In genomic region chr2:231514225-231514950, GRCh38 we compare ENCODE assay signal across 9 cellular contexts. TPM values are rescaled to one million over a fixed set of nuclear protein-coding genes. Genes with fewer than 3 reads are reported as not detected.
DNase-seq lines count a peak whose midpoint lies in the region; ATAC-seq, FAIRE-seq and TF ChIP-seq lines count a peak whose summit lies in the region.
"Had no signal": no experiment of that assay in that cellular context is flagged by ENCODE, and none has a peak within 500 bp of the region (broad histone marks: within the 10 kb centered on the region; RNA-seq: fewer than 3 reads in every experiment).

No MANE protein-coding gene starts in this region.

- DNase-seq in AG10803 (ENCODE audit: low read depth) (peak; percentile 96), NCI-H345 treated with DMSO at 0.1 percent for 48 hours (lab: John Stamatoyannopoulos, UW; ENCODE audit: unreplicated experiment) (peak; percentile 93), cerebellar cortex (ENCODE audit: low spot score) (peak; percentile 97), keratinocyte (ENCODE audit: low read depth, low spot score) (peak; percentile 78)
- peak; percentile 94 to 98 (median 98) for DNase-seq in stimulated activated CD4-positive, alpha-beta T cell treated with anti-CD3 and anti-CD28 coated beads, Interleukin-12 subunit alpha, Interleukin-12 subunit beta, amount 100 ng/mL, for 48 hours (ENCODE audit: low read depth in 2 of 3, low spot score in 1 of 3)

- FAIRE-seq in keratinocyte (lab: Jason Lieb, UNC), result no peak
- FAIRE-seq: TTC549 had no signal

- H2AFZ ChIP-seq in keratinocyte (ENCODE audit: control insufficient read depth, low read length), result peak overlapping the region; percentile 97

- peak overlapping the region; percentile 95 for H3K27ac ChIP-seq in keratinocyte (ENCODE audit: control insufficient read depth, insufficient read depth, low read length)

- no peaks in the 10 kb centered on the region for H3K9me1 ChIP-seq in keratinocyte (ENCODE audit: control insufficient read depth, extremely low read depth, insufficient read depth, low read length)

- dilution Hi-C loops in keratinocyte (cut with MboI; ENCODE audit: extremely low pct_ligation_motif_present, low sequenced_read_pairs), result no loop called here

- H3K4me1 ChIP-seq in keratinocyte (ENCODE audit: control insufficient read depth, extremely low read depth, insufficient read depth, low read length), result peaks cover 10% of the 10 kb centered on the region

- ATAC-seq in GM19035 (IDR thresholded peaks at IDR 0.05; ENCODE audit: unreplicated experiment), result peak; percentile 99
- ATAC-seq in HG03342 (IDR thresholded peaks at IDR 0.05; ENCODE audit: unreplicated experiment), result peak; percentile 100
- peak; percentile 99 to 100 for ATAC-seq in activated CD4-positive, CD25-positive, alpha-beta regulatory T cell treated with anti-CD3 and anti-CD28 coated beads, Interleukin-2, amount 50 U/mL, for 24 hours

- H3K9ac ChIP-seq in keratinocyte (ENCODE audit: control insufficient read depth, extremely low read depth, insufficient read depth, low read length), result peak overlapping the region; percentile 97

- H4K20me1 ChIP-seq in keratinocyte (ENCODE audit: control insufficient read depth, extremely low read depth, insufficient read depth, low read length), result no peaks in the 10 kb centered on the region

- H3K4me3 ChIP-seq in AG10803 (ENCODE audit: low read length) (peak overlapping the region; percentile 84), keratinocyte (ENCODE audit: control insufficient read depth in 2 of 3, extremely low read depth in 1 of 3, insufficient read depth in 2 of 3, low read depth in 1 of 3, low read length in 3 of 3) (peak overlapping the region; percentile 57 to 95 (median 75))

- peak overlapping the region; percentile 96 for H3K4me2 ChIP-seq in keratinocyte (ENCODE audit: control insufficient read depth, extremely low read depth, insufficient read depth, low read depth, low read length)

- H3K9me3 ChIP-seq in keratinocyte (ENCODE audit: control insufficient read depth, low read depth, low read length), result no peaks in the 10 kb centered on the region

- H3K27me3 ChIP-seq in keratinocyte (ENCODE audit: control insufficient read depth, extremely low read depth, insufficient read depth, low read length), result no peaks in the 10 kb centered on the region

- H3K79me2 ChIP-seq in keratinocyte (ENCODE audit: control insufficient read depth, insufficient read depth, low read length), result no peaks in the 10 kb centered on the region

- no peaks in the 10 kb centered on the region for H3K36me3 ChIP-seq in keratinocyte (ENCODE audit: control insufficient read depth in 2 of 2, extremely low read depth in 1 of 2, insufficient read depth in 2 of 2, low read length in 2 of 2)

- TF ChIP-seq CTCF in AG10803 (conservative IDR thresholded peaks at IDR 0.05; ENCODE audit: low read length) (no peak), keratinocyte (optimal IDR thresholded peaks at IDR 0.05 in 1 of 3, IDR thresholded peaks at IDR 0.05 in 1 of 3, conservative IDR thresholded peaks at IDR 0.05 in 1 of 3; ENCODE audit: extremely low read depth in 1 of 3, insufficient read depth in 2 of 3, low read length in 3 of 3) (no peak)

RNA-seq across cellular contexts. Expression of gene NMUR1, which starts 15.9 kb away (rescaled TPM):
- polyA plus RNA-seq in keratinocyte, result not detected in 3 replicates
- polyA plus RNA-seq in keratinocyte (2011; ENCODE audit: low read depth), result not detected
- not detected in 2 replicates for polyA plus RNA-seq in keratinocyte (2011; cell fraction: cytosol; rRNA removed)
- polyA plus RNA-seq in keratinocyte (2011; cell fraction: nucleus; rRNA removed), result not detected in 2 replicates
- not detected in 2 replicates for polyA plus RNA-seq in keratinocyte (2012; ENCODE audit: low replicate concordance)
- polyA minus RNA-seq in keratinocyte, result not detected in 3 replicates
- not detected for polyA minus RNA-seq in keratinocyte (2011; cell fraction: cytosol; rRNA and poly(A)+ RNA removed)
- not detected in 2 replicates for polyA minus RNA-seq in keratinocyte (2011; cell fraction: nucleus; rRNA and poly(A)+ RNA removed)

RNA-seq across cellular contexts. Expression of gene NCL, which starts 50.1 kb away (rescaled TPM):
- 103 to 247 TPM (median 123 TPM) in 3 replicates for polyA plus RNA-seq in keratinocyte
- polyA plus RNA-seq in keratinocyte (2011; ENCODE audit: low read depth), result 560 TPM
- 241 and 313 TPM in 2 replicates for polyA plus RNA-seq in keratinocyte (2011; cell fraction: cytosol; rRNA removed)
- polyA plus RNA-seq in keratinocyte (2011; cell fraction: nucleus; rRNA removed), result 345 and 392 TPM in 2 replicates
- 186 and 511 TPM in 2 replicates for polyA plus RNA-seq in keratinocyte (2012; ENCODE audit: low replicate concordance)
- 15.1 to 107 TPM (median 36.5 TPM) in 3 replicates for polyA minus RNA-seq in keratinocyte
- polyA minus RNA-seq in keratinocyte (2011; cell fraction: cytosol; rRNA and poly(A)+ RNA removed), result 50.8 TPM
- polyA minus RNA-seq in keratinocyte (2011; cell fraction: nucleus; rRNA and poly(A)+ RNA removed), result 24.5 and 111 TPM in 2 replicates

Comparison
In these comparisons a context has a peak if more than half of its experiments do, and no peak if none do; other contexts are left out.
1. Peak in every context shown above with its lines: DNase-seq, ATAC-seq, H3K4me3 ChIP-seq and H3K27ac ChIP-seq.